In the genomic region with DNA sequence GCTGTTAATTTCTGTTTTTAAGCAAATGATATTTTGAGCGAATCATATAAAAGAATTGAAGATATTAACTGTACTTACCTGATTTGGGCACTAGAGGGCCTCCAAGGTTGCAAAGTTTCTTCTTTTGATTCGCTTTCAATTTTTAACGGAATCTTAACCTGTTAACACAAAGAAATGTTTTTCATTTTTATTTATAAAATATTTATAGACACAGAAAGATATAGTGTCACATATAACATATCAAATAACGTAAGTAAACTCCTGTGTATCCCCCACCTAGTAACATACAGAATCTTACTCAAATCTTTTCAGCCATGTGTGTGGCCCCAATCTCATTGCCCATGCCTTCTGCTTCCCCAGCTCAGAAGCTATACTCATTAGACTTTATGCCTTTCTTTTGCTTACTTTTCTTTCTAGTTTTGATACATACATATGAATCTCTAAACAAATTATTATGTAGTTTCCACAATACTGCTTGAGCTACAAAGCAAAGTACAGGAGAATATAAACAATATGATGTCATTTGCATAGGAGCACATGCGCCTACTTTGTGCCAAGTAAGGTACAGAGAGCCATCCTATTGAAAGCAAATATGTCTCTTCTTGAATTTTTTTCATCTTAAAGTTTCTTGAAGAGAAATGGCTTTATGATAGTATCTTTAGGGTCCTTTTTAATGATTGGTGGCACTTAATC, we compare ENCODE assay signal across 8 cellular contexts. TPM values are rescaled to one million over a fixed set of nuclear protein-coding genes. Genes with fewer than 3 reads are reported as not detected.
DNase-seq lines count a peak whose midpoint lies in the region; ATAC-seq and TF ChIP-seq lines count a peak whose summit lies in the region.

No MANE protein-coding gene starts in this region.

- peak; percentile 35 for DNase-seq in AG10803 (ENCODE audit: low read depth)
- DNase-seq in GM04503 (ENCODE audit: low read depth) = peak; percentile 1
- DNase-seq in Panc1 (ENCODE audit: low read depth, low spot score) = no peak
- DNase-seq in choroid plexus epithelial cell (ENCODE audit: low read depth) = peak; percentile 57
- DNase-seq in naive thymus-derived CD4-positive, alpha-beta T cell = peak in 7 of 9 donors; percentile 43 to 72 (median 62)
- DNase-seq in epidermal melanocyte (ENCODE audit: insufficient read length, low spot score) = no peak

- H3K4me3 ChIP-seq in AG10803 (ENCODE audit: low read length) (no peak overlapping the region), Panc1 (ENCODE audit: low read depth in 2 of 2, low read length in 2 of 2) (no peak overlapping the region), choroid plexus epithelial cell (ENCODE audit: low read depth, low read length) (no peak overlapping the region)
- no peak overlapping the region for H3K4me3 ChIP-seq in naive thymus-derived CD4-positive, alpha-beta T cell (ENCODE audit: low read length)

- ATAC-seq in HG03135 (IDR thresholded peaks at IDR 0.05; ENCODE audit: unreplicated experiment) = peak; percentile 47
- ATAC-seq in Panc1 = no peak; the same call in 1 of the 2 replicates
- ATAC-seq in naive thymus-derived CD4-positive, alpha-beta T cell = peak; percentile 83
- ATAC-seq in GM19463 (IDR thresholded peaks at IDR 0.05; ENCODE audit: unreplicated experiment) = no peak

- no peaks in the 10 kb centered on the region for H3K9me3 Mint-ChIP-seq in naive thymus-derived CD4-positive, alpha-beta T cell

- peaks cover 0 to 18% (median 0%) of the 10 kb centered on the region in 5 donors for H3K27me3 Mint-ChIP-seq in naive thymus-derived CD4-positive, alpha-beta T cell

- no peak overlapping the region for H3K27ac ChIP-seq in Panc1 (ENCODE audit: low read length)
- peak overlapping the region; percentile 55 for H3K27ac ChIP-seq in naive thymus-derived CD4-positive, alpha-beta T cell (ENCODE audit: low read depth, low read length)

- 0 out of 2 replicates have a peak, but pooled peaks cover 2% of the 10 kb centered on the region for H3K27me3 ChIP-seq in Panc1 (ENCODE audit: control insufficient read depth, insufficient read depth, low read length)
- no peaks in the 10 kb centered on the region for H3K27me3 ChIP-seq in naive thymus-derived CD4-positive, alpha-beta T cell (ENCODE audit: control insufficient read depth in 2 of 2, insufficient read depth in 2 of 2, low read length in 2 of 2)

- H3K27ac Mint-ChIP-seq in naive thymus-derived CD4-positive, alpha-beta T cell = peak overlapping the region in 8 of 9 donors; percentile 16 to 91 (median 62)

- H3K9me3 ChIP-seq in Panc1 (ENCODE audit: control insufficient read depth, insufficient read depth, low read depth, low read length) = no peaks in the 10 kb centered on the region
- no peaks in the 10 kb centered on the region for H3K9me3 ChIP-seq in naive thymus-derived CD4-positive, alpha-beta T cell (ENCODE audit: control insufficient read depth in 2 of 3, low read length in 3 of 3)

- no peaks in the 10 kb centered on the region for H3K4me1 ChIP-seq in Panc1 (ENCODE audit: control insufficient read depth, insufficient read depth, low read length)
- peaks cover 3 to 4% of the 10 kb centered on the region in 2 donors for H3K4me1 ChIP-seq in naive thymus-derived CD4-positive, alpha-beta T cell (ENCODE audit: control insufficient read depth in 2 of 2, insufficient read depth in 2 of 2, low read length in 2 of 2)

- peak overlapping the region in 9 of 10 donors; percentile 13 to 86 (median 64) for H3K4me3 Mint-ChIP-seq in naive thymus-derived CD4-positive, alpha-beta T cell

- in situ Hi-C loops in Panc1 (cut with HindIII; ENCODE audit: low pct_unique_long_range_greater_than_20kb, low sequenced_read_pairs) = no loop called here

- no peaks in the 10 kb centered on the region for H3K36me3 ChIP-seq in Panc1 (ENCODE audit: control insufficient read depth, insufficient read depth, low read length)
- H3K36me3 ChIP-seq in naive thymus-derived CD4-positive, alpha-beta T cell (ENCODE audit: control insufficient read depth in 2 of 3, insufficient read depth in 3 of 3, low read length in 3 of 3) = no peaks in the 10 kb centered on the region

- intact Hi-C loops in Panc1 (cut with micrococcal nuclease; ENCODE audit: unreplicated experiment) = loop anchor here (2.0 to 5.0 kb wide), 3 partner anchors 224 to 1020 kb away; no protein-coding TSS in a partner anchor
- intact Hi-C loops in naive thymus-derived CD4-positive, alpha-beta T cell (cut with micrococcal nuclease) = loop anchor here (1.0 to 5.0 kb wide), 16 partner anchors 50 to 1018 kb away; partner anchors contain the start of gene ZPBP (in 1 of the 2)

- no TSS peak for BruUV-seq in Panc1 (replicated peaks; lab: Mats Ljungman, UMichigan)

- H3K36me3 Mint-ChIP-seq in naive thymus-derived CD4-positive, alpha-beta T cell = no peaks in the 10 kb centered on the region

- H3K4me1 Mint-ChIP-seq in naive thymus-derived CD4-positive, alpha-beta T cell = peaks cover under 1 to 38% (median 12%) of the 10 kb centered on the region in 7 donors

- POLR2A ChIA-PET in Panc1 (lab: Charles Lee) = no interaction called here
- POLR2A ChIA-PET in naive thymus-derived CD4-positive, alpha-beta T cell (lab: Charles Lee) = interaction anchor here (1.0 to 1.4 kb wide), 5 partner anchors 22 to 276 kb away, joined by 3 to 4 read pairs (median 4); no protein-coding TSS in a partner anchor

- TF ChIP-seq CTCF in AG10803 (conservative IDR thresholded peaks at IDR 0.05; ENCODE audit: low read length) = peak; percentile 76
- TF ChIP-seq CTCF in Panc1 (IDR thresholded peaks at IDR 0.05) = peak; percentile 82; the same call in 1 of the 2 replicates
- peak; percentile 68 for TF ChIP-seq CTCF in choroid plexus epithelial cell (conservative IDR thresholded peaks at IDR 0.05; ENCODE audit: low read depth, low read length)

- CTCF ChIA-PET in Panc1 (lab: Charles Lee) = interaction anchor here (0.7 kb wide), 1 partner anchor 226 kb away, joined by 3 read pairs; no protein-coding TSS in a partner anchor
- CTCF ChIA-PET in naive thymus-derived CD4-positive, alpha-beta T cell (lab: Charles Lee) = interaction anchor here (0.7 to 8.9 kb wide), 19 partner anchors 9 to 1018 kb away, joined by 3 to 77 read pairs (median 4); no protein-coding TSS in a partner anchor

RNA-seq across cellular contexts. Expression of gene ZPBP, which starts 49.5 kb away (rescaled TPM):
- not detected for total RNA-seq in Panc1 (2021; ENCODE audit: unreplicated experiment)
- polyA plus RNA-seq in Panc1 (2012; ENCODE audit: insufficient read length) = not detected
- total RNA-seq in naive thymus-derived CD4-positive, alpha-beta T cell = not detected
- polyA plus RNA-seq in naive thymus-derived CD4-positive, alpha-beta T cell = not detected

Comparison
In these comparisons a context has a peak if more than half of its experiments do, and no peak if none do; other contexts are left out.
1. DNase-seq: peak in AG10803 (single experiment), GM04503 (single experiment), choroid plexus epithelial cell (single experiment) and naive thymus-derived CD4-positive, alpha-beta T cell (7 of 9); none in Panc1 (single experiment) and epidermal melanocyte (single experiment).
2. ATAC-seq: peak in HG03135 (single experiment) and naive thymus-derived CD4-positive, alpha-beta T cell (single experiment); none in Panc1 (single experiment) and GM19463 (single experiment).
3. Peak in every context shown above with its lines, with median percentiles within 50 percentile points of each other: CTCF ChIP-seq.